ENCODE assay signal across 8 cellular contexts in genomic region chr19:45130888-45131615, GRCh38. TPM values are rescaled to one million over a fixed set of nuclear protein-coding genes. Genes with fewer than 3 reads are reported as not detected.
A peak's percentile ranks its signal among the peaks of the same experiment; 100 is the strongest.
DNase-seq lines count a peak whose midpoint lies in the region; ATAC-seq and TF ChIP-seq lines count a peak whose summit lies in the region.

No MANE protein-coding gene starts in this region.

- no peaks in the 10 kb centered on the region for H3K36me3 Mint-ChIP-seq in T-cell

- H3K27ac Mint-ChIP-seq in T-cell: no peak overlapping the region

- in situ Hi-C loops in Caki2 (cut with HindIII; ENCODE audit: low pct_unique_long_range_greater_than_20kb, low sequenced_read_pairs): no loop called here

- POLR2A ChIA-PET in T-cell (lab: Charles Lee): no interaction called here

- TF ChIP-seq POLR2A in Peyer's patch (IDR thresholded peaks at IDR 0.05): no peak

- H3K36me3 ChIP-seq in Peyer's patch: no peaks in the 10 kb centered on the region
- H3K36me3 ChIP-seq in kidney epithelial cell (ENCODE audit: control insufficient read depth, insufficient read depth, low read length): no peaks in the 10 kb centered on the region

- CTCF ChIA-PET in T-cell (lab: Charles Lee): no interaction called here

- H3K9me3 Mint-ChIP-seq in T-cell: no peaks in the 10 kb centered on the region

- no peak overlapping the region for H3K4me3 Mint-ChIP-seq in T-cell

- ATAC-seq in HG03159 (IDR thresholded peaks at IDR 0.05; ENCODE audit: unreplicated experiment) (no peak), T-cell (replicated peaks in 1 of 4) (no peak), GM21526 (IDR thresholded peaks at IDR 0.05; ENCODE audit: low FRiP score, unreplicated experiment) (no peak), GM21717 (IDR thresholded peaks at IDR 0.05; ENCODE audit: unreplicated experiment) (no peak)

- H3K27me3 ChIP-seq in Peyer's patch: no peaks in the 10 kb centered on the region
- no peaks in the 10 kb centered on the region for H3K27me3 ChIP-seq in kidney epithelial cell (ENCODE audit: control insufficient read depth, insufficient read depth, low read length)

- no peak overlapping the region for H3K27ac ChIP-seq in Peyer's patch

- peaks cover 7 to 13% (median 9%) of the 10 kb centered on the region in 3 donors for H3K4me1 Mint-ChIP-seq in T-cell

- H3K4me1 ChIP-seq in Peyer's patch: peaks cover 0 to 1% (median 0%) of the 10 kb centered on the region in 4 donors

- TF ChIP-seq CTCF in Peyer's patch (IDR thresholded peaks at IDR 0.05): peak in 4 of 6 experiments; percentile 13 to 49 (median 41)
- TF ChIP-seq CTCF in kidney epithelial cell (IDR thresholded peaks at IDR 0.05; ENCODE audit: insufficient read depth, low read length, poor library complexity, severe bottlenecking): peak; percentile 56

- DNase-seq in Caki2 (ENCODE audit: low read depth) (peak; percentile 56), HuH-7.5 (ENCODE audit: low spot score) (peak; percentile 64), Peyer's patch (peak in 1 of 3 donors; percentile 56), kidney epithelial cell (ENCODE audit: low read depth) (peak; percentile 34), T-cell (no peak)

- H3K4me3 ChIP-seq in Peyer's patch (no peak overlapping the region), kidney epithelial cell (ENCODE audit: low read depth, low read length) (no peak overlapping the region)

- no peaks in the 10 kb centered on the region for H3K27me3 Mint-ChIP-seq in T-cell

- H3K9me3 ChIP-seq in Peyer's patch: no peaks in the 10 kb centered on the region

RNA-seq across cellular contexts. Expression of gene NKPD1, which starts 29.7 kb away (rescaled TPM):
- not detected in 2 replicates for total RNA-seq in Caki2 (2014; rRNA removed; shearing (Covaris generic); ENCODE audit: low replicate concordance)
- under 1 TPM in 2 of 4 donors, not detected in 2; 0.35 to 0.40 TPM for total RNA-seq in Peyer's patch
- total RNA-seq in kidney epithelial cell: 0.07 and 0.46 TPM in 2 replicates
- total RNA-seq in T-cell: 1 to 10 TPM in 4 of 5 donors, under 1 TPM in 1; 0.95 to 1.3 (median 1.2) TPM

RNA-seq across cellular contexts. Expression of gene PPP1R37, which starts 38.1 kb away (rescaled TPM):
- 95.2 and 106 TPM in 2 replicates for total RNA-seq in Caki2 (2014; rRNA removed; shearing (Covaris generic); ENCODE audit: low replicate concordance)
- 10 to 100 TPM; 41.8 to 75.1 (median 54.2) TPM for total RNA-seq in Peyer's patch
- 36.5 and 52.0 TPM in 2 replicates for total RNA-seq in kidney epithelial cell
- total RNA-seq in T-cell: 10 to 100 TPM; 17.2 to 35.2 (median 30.4) TPM

RNA-seq across cellular contexts. Expression of gene TRAPPC6A, which starts 47.0 kb away (rescaled TPM):
- total RNA-seq in Caki2 (2014; rRNA removed; shearing (Covaris generic); ENCODE audit: low replicate concordance): 46.7 and 82.4 TPM in 2 replicates
- total RNA-seq in Peyer's patch (10 to 100 TPM; 11.4 to 58.6 (median 21.6) TPM), kidney epithelial cell (33.8 and 36.4 TPM in 2 replicates), T-cell (10 to 100 TPM; 53.9 to 92.4 (median 73.7) TPM)

RNA-seq across cellular contexts. Expression of gene BLOC1S3, which starts 47.5 kb away (rescaled TPM):
- 10.2 and 13.3 TPM in 2 replicates for total RNA-seq in Caki2 (2014; rRNA removed; shearing (Covaris generic); ENCODE audit: low replicate concordance)
- 10 to 100 TPM in 2 of 4 donors, 1 to 10 TPM in 2; 6.6 to 18.0 (median 10.3) TPM for total RNA-seq in Peyer's patch
- 21.9 and 25.0 TPM in 2 replicates for total RNA-seq in kidney epithelial cell
- total RNA-seq in T-cell: 10 to 100 TPM; 14.9 to 36.2 (median 32.8) TPM

RNA-seq across cellular contexts. Expression of gene GEMIN7, which starts 52.0 kb away (rescaled TPM):
- total RNA-seq in Caki2 (2014; rRNA removed; shearing (Covaris generic); ENCODE audit: low replicate concordance): 79.7 and 108 TPM in 2 replicates
- total RNA-seq in Peyer's patch (10 to 100 TPM in 3 of 4 donors, not detected in 1; 28.7 to 34.2 (median 29.6) TPM), kidney epithelial cell (50.8 and 63.6 TPM in 2 replicates), T-cell (10 to 100 TPM in 4 of 5 donors, 1 to 10 TPM in 1; 4.0 to 23.1 (median 22.7) TPM)

Comparison
In these comparisons a context has a peak if more than half of its experiments do, and no peak if none do; other contexts are left out.
1. DNase-seq: peak in Caki2 (single experiment), HuH-7.5 (single experiment) and kidney epithelial cell (single experiment); none in T-cell (0 of 34).